In the genomic region with DNA sequence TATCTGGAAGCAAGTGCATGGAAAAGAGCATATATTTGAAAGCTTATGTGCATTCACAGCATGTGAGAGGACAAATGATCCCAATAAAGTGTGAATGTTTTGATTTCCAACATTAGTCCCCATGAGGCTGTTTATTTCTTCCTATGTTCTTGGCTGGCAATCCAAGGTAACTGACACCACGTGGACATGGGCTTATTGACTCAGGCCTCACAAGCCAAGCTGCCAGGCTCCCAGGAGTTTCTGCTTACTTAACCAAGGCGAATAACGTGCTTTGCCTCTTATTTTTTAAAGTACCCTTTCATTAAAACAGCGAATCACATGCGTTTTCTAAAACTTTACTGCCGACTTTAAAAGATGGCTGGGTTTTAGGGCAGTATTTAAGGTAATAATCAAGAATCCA, we compare ENCODE assay signal across 23 cellular contexts.
"Had no signal": no experiment of that assay in that cellular context is flagged by ENCODE, and none has a peak within 500 bp of the region (broad histone marks: within the 10 kb centered on the region; RNA-seq: fewer than 3 reads in every experiment).

No MANE protein-coding gene starts in this region.

- H3K9me3 Mint-ChIP-seq: activated naive CD4-positive, alpha-beta T cell treated with anti-CD3 and anti-CD28 coated beads, Interleukin-2, amount 50 U/mL, for 24 hours had no signal

- H3K4me3 Mint-ChIP-seq: activated CD4-positive, alpha-beta memory T cell treated with anti-CD3 and anti-CD28 coated beads, Interleukin-2, amount 10 ng/mL, durations not matched to agents 7 days and 5 days; activated naive CD4-positive, alpha-beta T cell treated with anti-CD3 and anti-CD28 coated beads, Interleukin-2, amount 50 U/mL, for 24 hours; activated T-helper 1 cell treated with anti-CD3 and anti-CD28 coated beads, Interleukin-12 subunit alpha, Interleukin-12 subunit beta, Interleukin-2, Interleukin-4 antibody, amounts not matched to agents 30 ng/mL and 10 ng/mL and 1 ng/mL, durations not matched to agents 14 hours and 24 hours and 36 hours had no signal

- H3K27ac Mint-ChIP-seq: activated CD4-positive, alpha-beta memory T cell treated with anti-CD3 and anti-CD28 coated beads, Interleukin-2, amount 10 ng/mL, durations not matched to agents 7 days and 5 days; activated naive CD4-positive, alpha-beta T cell treated with anti-CD3 and anti-CD28 coated beads, Interleukin-2, amount 50 U/mL, for 24 hours; activated T-helper 1 cell treated with anti-CD3 and anti-CD28 coated beads, Interleukin-12 subunit alpha, Interleukin-12 subunit beta, Interleukin-2, Interleukin-4 antibody, amounts not matched to agents 30 ng/mL and 10 ng/mL and 1 ng/mL, durations not matched to agents 14 hours and 24 hours and 36 hours had no signal

- H3K4me3 ChIP-seq: SK-N-MC had no signal

- ATAC-seq: Panc1, Right ventricle myocardium inferior had no signal

- H3K27ac ChIP-seq: SK-N-MC, VCaP had no signal

- H3K27me3 Mint-ChIP-seq: activated CD4-positive, alpha-beta memory T cell treated with anti-CD3 and anti-CD28 coated beads, Interleukin-2, amount 10 ng/mL, durations not matched to agents 7 days and 5 days; activated naive CD4-positive, alpha-beta T cell treated with anti-CD3 and anti-CD28 coated beads, Interleukin-2, amount 50 U/mL, for 24 hours had no signal

- DNase-seq: activated CD4-positive, alpha-beta memory T cell treated with anti-CD3 and anti-CD28 coated beads, Interleukin-2, amount 10 ng/mL, durations not matched to agents 7 days and 5 days; activated CD4-positive, alpha-beta T cell treated with anti-CD3 and anti-CD28 coated beads, Interleukin-2, amount 50 U/mL, for 1 hour; activated CD4-positive, CD25-positive, alpha-beta regulatory T cell; activated CD8-positive, alpha-beta memory T cell treated with anti-CD3 and anti-CD28 coated beads, Interleukin-2, amount 50 U/mL, for 48 hours; activated effector memory CD4-positive, alpha-beta T cell treated with Interleukin-2 at 50 U/mL for 16 hours; activated naive CD4-positive, alpha-beta T cell; activated T-cell treated with anti-CD3 and anti-CD28 coated beads, Interleukin-2, amount 50 U/mL, for 1 hour; aorta; central memory CD4-positive, alpha-beta T cell; KG1; NCI-H1092; NCI-H1417; NCI-H1930; NCI-H345; NCI-H524; RPMI8226; T-helper 1 cell had no signal
